17 cellular contexts compared by ENCODE assay signal in genomic region chr2:43164686-43165085, GRCh38.
DNase-seq lines count a peak whose midpoint lies in the region; ATAC-seq and TF ChIP-seq lines count a peak whose summit lies in the region.
"Had no signal": no experiment of that assay in that cellular context is flagged by ENCODE, and none has a peak within 500 bp of the region (broad histone marks: within the 10 kb centered on the region; RNA-seq: fewer than 3 reads in every experiment).

No MANE protein-coding gene starts in this region.

- POLR2A ChIA-PET in activated CD4-positive, alpha-beta memory T cell treated with anti-CD3 and anti-CD28 coated beads for 36 hours (lab: Charles Lee): interaction anchor here (1.0 kb wide), 1 partner anchor 11 kb away, joined by 3 read pairs; no protein-coding TSS in a partner anchor
- POLR2A ChIA-PET in activated CD4-positive, alpha-beta memory T cell treated with anti-CD3 and anti-CD28 coated beads, Interleukin-2, amount 10 ng/mL, durations not matched to agents 7 days and 5 days (lab: Charles Lee): interaction anchor here (1.9 kb wide), 2 partner anchors 10 to 57 kb away, joined by 6 to 7 read pairs; no protein-coding TSS in a partner anchor
- POLR2A ChIA-PET in naive thymus-derived CD8-positive, alpha-beta T cell (lab: Charles Lee): interaction anchor here (2.2 to 43.5 kb wide), 3 partner anchors 10 to 57 kb away, joined by 10 to 1530 read pairs (median 1351); partner anchors contain the start of gene ZFP36L2
- POLR2A ChIA-PET in GM10248 (lab: Yijun Ruan, JAX): no interaction called here

- no peaks in the 10 kb centered on the region for H3K27me3 Mint-ChIP-seq in activated CD4-positive, alpha-beta memory T cell treated with anti-CD3 and anti-CD28 coated beads for 36 hours
- no peaks in the 10 kb centered on the region for H3K27me3 Mint-ChIP-seq in activated CD4-positive, alpha-beta memory T cell treated with anti-CD3 and anti-CD28 coated beads, Interleukin-2, amount 10 ng/mL, durations not matched to agents 7 days and 5 days
- no peaks in the 10 kb centered on the region for H3K27me3 Mint-ChIP-seq in activated T-helper 17 cell treated with anti-CD3 and anti-CD28 coated beads, Interleukin-2, amount 50 U/mL, for 72 hours
- H3K27me3 Mint-ChIP-seq in naive thymus-derived CD8-positive, alpha-beta T cell: no peaks in the 10 kb centered on the region

- CTCF ChIA-PET in activated CD4-positive, alpha-beta memory T cell treated with anti-CD3 and anti-CD28 coated beads for 36 hours (lab: Charles Lee): interaction anchor here (0.7 to 15.7 kb wide), 3 partner anchors 9 to 59 kb away, joined by 3 to 269 read pairs (median 4); partner anchors contain the start of gene ZFP36L2
- CTCF ChIA-PET in activated CD4-positive, alpha-beta memory T cell treated with anti-CD3 and anti-CD28 coated beads, Interleukin-2, amount 10 ng/mL, durations not matched to agents 7 days and 5 days (lab: Charles Lee): interaction anchor here (12.3 kb wide), 1 partner anchor 58 kb away, joined by 230 read pairs; the partner anchor contains the start of gene ZFP36L2
- CTCF ChIA-PET in GM10248 (lab: Yijun Ruan, JAX): interaction anchor here (0.9 kb wide), 1 partner anchor 28 kb away, joined by 3 read pairs; no protein-coding TSS in a partner anchor

- intact Hi-C loops in activated CD4-positive, alpha-beta memory T cell treated with anti-CD3 and anti-CD28 coated beads for 36 hours (cut with micrococcal nuclease): no loop called here

- H3K36me3 Mint-ChIP-seq in activated CD4-positive, alpha-beta memory T cell treated with anti-CD3 and anti-CD28 coated beads for 36 hours: no peaks in the 10 kb centered on the region
- no peaks in the 10 kb centered on the region for H3K36me3 Mint-ChIP-seq in activated CD4-positive, alpha-beta memory T cell treated with anti-CD3 and anti-CD28 coated beads, Interleukin-2, amount 10 ng/mL, durations not matched to agents 7 days and 5 days (ENCODE audit: low read depth)
- no peaks in the 10 kb centered on the region for H3K36me3 Mint-ChIP-seq in activated T-helper 17 cell treated with anti-CD3 and anti-CD28 coated beads, Interleukin-2, amount 50 U/mL, for 72 hours (ENCODE audit: low read depth)
- no peaks in the 10 kb centered on the region for H3K36me3 Mint-ChIP-seq in naive thymus-derived CD8-positive, alpha-beta T cell

- peak overlapping the region; percentile 11 for H3K27ac Mint-ChIP-seq in activated CD4-positive, alpha-beta memory T cell treated with anti-CD3 and anti-CD28 coated beads for 36 hours
- H3K27ac Mint-ChIP-seq in activated CD4-positive, alpha-beta memory T cell treated with anti-CD3 and anti-CD28 coated beads, Interleukin-2, amount 10 ng/mL, durations not matched to agents 7 days and 5 days: no peak overlapping the region
- H3K27ac Mint-ChIP-seq in activated T-helper 17 cell treated with anti-CD3 and anti-CD28 coated beads, Interleukin-2, amount 50 U/mL, for 72 hours: peak overlapping the region; percentile 17
- peak overlapping the region in 8 of 10 donors; percentile 23 to 96 (median 66) for H3K27ac Mint-ChIP-seq in naive thymus-derived CD8-positive, alpha-beta T cell
- H3K27ac Mint-ChIP-seq: GM23338 had no signal

- H3K9me3 Mint-ChIP-seq in activated CD4-positive, alpha-beta memory T cell treated with anti-CD3 and anti-CD28 coated beads for 36 hours: no peaks in the 10 kb centered on the region
- no peaks in the 10 kb centered on the region for H3K9me3 Mint-ChIP-seq in activated CD4-positive, alpha-beta memory T cell treated with anti-CD3 and anti-CD28 coated beads, Interleukin-2, amount 10 ng/mL, durations not matched to agents 7 days and 5 days
- H3K9me3 Mint-ChIP-seq in activated T-helper 17 cell treated with anti-CD3 and anti-CD28 coated beads, Interleukin-2, amount 50 U/mL, for 72 hours: no peaks in the 10 kb centered on the region
- no peaks in the 10 kb centered on the region for H3K9me3 Mint-ChIP-seq in naive thymus-derived CD8-positive, alpha-beta T cell
- H3K9me3 Mint-ChIP-seq: GM23338 had no signal

- ATAC-seq in activated T-helper 17 cell treated with anti-CD3 and anti-CD28 coated beads, Interleukin-2, amount 50 U/mL, for 72 hours (replicated peaks): no peak
- ATAC-seq in naive thymus-derived CD8-positive, alpha-beta T cell: no peak
- ATAC-seq in GM21737 (IDR thresholded peaks at IDR 0.05; ENCODE audit: unreplicated experiment) (no peak), HG03565 (IDR thresholded peaks at IDR 0.05; ENCODE audit: unreplicated experiment) (no peak)

- no peak overlapping the region for H3K4me3 Mint-ChIP-seq in activated CD4-positive, alpha-beta memory T cell treated with anti-CD3 and anti-CD28 coated beads for 36 hours
- no peak overlapping the region for H3K4me3 Mint-ChIP-seq in activated CD4-positive, alpha-beta memory T cell treated with anti-CD3 and anti-CD28 coated beads, Interleukin-2, amount 10 ng/mL, durations not matched to agents 7 days and 5 days
- no peak overlapping the region for H3K4me3 Mint-ChIP-seq in activated T-helper 17 cell treated with anti-CD3 and anti-CD28 coated beads, Interleukin-2, amount 50 U/mL, for 72 hours
- H3K4me3 Mint-ChIP-seq in naive thymus-derived CD8-positive, alpha-beta T cell: peak overlapping the region in 1 of 10 donors; percentile 22
- H3K4me3 Mint-ChIP-seq: GM23338 had no signal

- H3K4me1 Mint-ChIP-seq in activated CD4-positive, alpha-beta memory T cell treated with anti-CD3 and anti-CD28 coated beads for 36 hours (ENCODE audit: low read depth): peaks cover 61% of the 10 kb centered on the region
- peaks cover 43% of the 10 kb centered on the region for H3K4me1 Mint-ChIP-seq in activated CD4-positive, alpha-beta memory T cell treated with anti-CD3 and anti-CD28 coated beads, Interleukin-2, amount 10 ng/mL, durations not matched to agents 7 days and 5 days
- H3K4me1 Mint-ChIP-seq in activated T-helper 17 cell treated with anti-CD3 and anti-CD28 coated beads, Interleukin-2, amount 50 U/mL, for 72 hours: peaks cover 58% of the 10 kb centered on the region
- peaks cover 33 to 84% (median 81%) of the 10 kb centered on the region in 4 donors for H3K4me1 Mint-ChIP-seq in naive thymus-derived CD8-positive, alpha-beta T cell

- DNase-seq in activated CD4-positive, alpha-beta memory T cell treated with anti-CD3 and anti-CD28 coated beads for 36 hours: no peak
- DNase-seq in activated CD4-positive, alpha-beta memory T cell treated with anti-CD3 and anti-CD28 coated beads, Interleukin-2, amount 10 ng/mL, durations not matched to agents 7 days and 5 days: no peak
- no peak for DNase-seq in naive thymus-derived CD8-positive, alpha-beta T cell
- DNase-seq in C1 segment of cervical spinal cord (lab: John Stamatoyannopoulos, UW): no peak
- DNase-seq in GM10248 (ENCODE audit: extremely low spot score): no peak
- DNase-seq: Calu3, DMS53, NCI-H1048, NCI-H1436 treated with DMSO at 0.1 percent for 48 hours, NCI-H2029 treated with DMSO at 0.1 percent for 48 hours, NCI-H748 treated with DMSO at 0.1 percent for 48 hours, OCI-M1, SIG-M5 had no signal

- no peak for TF ChIP-seq CTCF in GM10248 (IDR thresholded peaks at IDR 0.05; ENCODE audit: control extremely low read depth, extremely low read depth, low read depth, missing control alignments)
